ENCODE assay signal across 17 cellular contexts in the genomic region with DNA sequence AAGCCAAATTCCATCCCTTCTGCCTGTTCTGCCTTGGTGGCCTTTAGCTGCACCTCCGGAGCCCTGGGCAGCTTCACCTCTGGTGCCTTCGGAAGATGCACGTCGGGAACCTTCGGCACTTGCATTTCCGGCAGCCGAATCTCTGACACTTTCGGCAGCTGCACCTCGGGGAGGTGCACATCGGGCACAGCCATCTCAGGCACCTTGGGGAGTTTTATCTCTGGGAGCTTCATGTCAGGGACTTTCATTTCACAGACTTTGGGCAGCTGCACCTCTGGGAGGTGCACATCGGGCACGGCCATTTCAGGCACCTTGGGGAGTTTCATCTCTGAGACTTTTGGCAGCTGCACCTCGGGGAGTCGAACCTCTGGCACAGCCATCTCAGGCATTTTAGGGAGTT. TPM values are rescaled to one million over a fixed set of nuclear protein-coding genes. Genes with fewer than 3 reads are reported as not detected.
A peak's percentile ranks its signal among the peaks of the same experiment; 100 is the strongest.
DNase-seq lines count a peak whose midpoint lies in the region; ATAC-seq, FAIRE-seq and TF ChIP-seq lines count a peak whose summit lies in the region.
"Had no signal": no experiment of that assay in that cellular context is flagged by ENCODE, and none has a peak within 500 bp of the region (broad histone marks: within the 10 kb centered on the region; RNA-seq: fewer than 3 reads in every experiment).

No MANE protein-coding gene starts in this region.

- peak overlapping the region; percentile 35 for H2AFZ ChIP-seq in MM.1S (ENCODE audit: low read length)
- no peak overlapping the region for H2AFZ ChIP-seq in astrocyte (ENCODE audit: low read depth, low read length)
- no peak overlapping the region for H2AFZ ChIP-seq in neural progenitor cell (replicated peaks)
- no peak overlapping the region for H2AFZ ChIP-seq in GM23248

- no peak for ATAC-seq in A549
- no peak for ATAC-seq in HG02852 (IDR thresholded peaks at IDR 0.05; ENCODE audit: unreplicated experiment)
- ATAC-seq: CD8-positive, alpha-beta T cell; HCT116 had no signal

- H3K4me1 ChIP-seq in A549: no peaks in the 10 kb centered on the region
- no peaks in the 10 kb centered on the region for H3K4me1 ChIP-seq in MM.1S (ENCODE audit: low read length)
- no peaks in the 10 kb centered on the region for H3K4me1 ChIP-seq in astrocyte (ENCODE audit: insufficient read depth, low read length)
- H3K4me1 ChIP-seq in neural progenitor cell: no peaks in the 10 kb centered on the region
- H3K4me1 ChIP-seq in GM23248 (ENCODE audit: insufficient read depth): no peaks in the 10 kb centered on the region

- POLR2A ChIA-PET in A549 (lab: Yijun Ruan, JAX): interaction anchor here (1.1 to 2.1 kb wide), 3 partner anchors 25 to 37 kb away, joined by 3 to 8 read pairs (median 3); partner anchors contain the start of gene SERTAD1

- peaks cover 32% of the 10 kb centered on the region for H3K27me3 Mint-ChIP-seq in astrocyte (ENCODE audit: low read depth, unreplicated experiment)
- H3K27me3 Mint-ChIP-seq in neural progenitor cell (ENCODE audit: insufficient read depth, low read depth): peaks cover 20% of the 10 kb centered on the region
- H3K27me3 Mint-ChIP-seq in osteocyte (ENCODE audit: unreplicated experiment): no peaks in the 10 kb centered on the region

- H3K9me3 Mint-ChIP-seq in astrocyte (ENCODE audit: unreplicated experiment) (no peaks in the 10 kb centered on the region), neural progenitor cell (no peaks in the 10 kb centered on the region), osteocyte (ENCODE audit: unreplicated experiment) (no peaks in the 10 kb centered on the region)
- H3K9me3 Mint-ChIP-seq: CD8-positive, alpha-beta T cell had no signal

- H3K36me3 Mint-ChIP-seq in astrocyte (ENCODE audit: low read depth, unreplicated experiment) (peaks cover 4% of the 10 kb centered on the region), neural progenitor cell (no peaks in the 10 kb centered on the region), osteocyte (ENCODE audit: unreplicated experiment) (peaks cover 9% of the 10 kb centered on the region)
- H3K36me3 Mint-ChIP-seq: CD8-positive, alpha-beta T cell had no signal

- H3K36me3 ChIP-seq in MM.1S (replicated peaks; ENCODE audit: insufficient read depth, low read length) (no peaks in the 10 kb centered on the region), astrocyte (ENCODE audit: insufficient read depth, low read length) (no peaks in the 10 kb centered on the region), neural progenitor cell (no peaks in the 10 kb centered on the region), GM23248 (ENCODE audit: low read depth) (no peaks in the 10 kb centered on the region)
- H3K36me3 ChIP-seq: BLaER1 treated with 17β-estradiol and CSF1 and Interleukin-3, amounts not matched to agents 10 nM and 100 nM had no signal

- H3K9ac ChIP-seq in MM.1S (ENCODE audit: low read length) (no peak overlapping the region), astrocyte (ENCODE audit: low read length) (no peak overlapping the region), neural progenitor cell (no peak overlapping the region), GM23248 (no peak overlapping the region)
- H3K9ac ChIP-seq: BLaER1 treated with 17β-estradiol and CSF1 and Interleukin-3, amounts not matched to agents 10 nM and 100 nM had no signal

- H3K27me3 ChIP-seq in MM.1S (replicated peaks; ENCODE audit: insufficient read depth, low read length) (peaks cover 46% of the 10 kb centered on the region), astrocyte (ENCODE audit: insufficient read depth, low read length) (no peaks in the 10 kb centered on the region), neural progenitor cell (peaks cover 21% of the 10 kb centered on the region), GM23248 (replicated peaks; ENCODE audit: insufficient read depth) (no peaks in the 10 kb centered on the region)
- H3K27me3 ChIP-seq: BLaER1 treated with 17β-estradiol and CSF1 and Interleukin-3, amounts not matched to agents 10 nM and 100 nM had no signal

- no peak for TF ChIP-seq POLR2A in A549 (IDR thresholded peaks at IDR 0.05; ENCODE audit: low read length)

- WGBS in A549 (ENCODE audit: missing lambda C conversion rate): 50% methylated on average over 14 of the region's 14 CpGs
- 92% methylated on average over 14 of the region's 14 CpGs for whole genome bisulfite sequencing in GM23248 (ENCODE audit: low coverage in 1 of 2, low lambda C conversion rate in 2 of 2, missing lambda C conversion rate in 2 of 2), 2 experiments

- H3K27ac ChIP-seq in A549 (no peak overlapping the region), MM.1S (ENCODE audit: low read length) (no peak overlapping the region), astrocyte (ENCODE audit: low read depth, low read length) (no peak overlapping the region), neural progenitor cell (no peak overlapping the region), GM23248 (no peak overlapping the region)
- H3K27ac ChIP-seq: BLaER1 treated with 17β-estradiol and CSF1 and Interleukin-3, amounts not matched to agents 10 nM and 100 nM had no signal

- in situ Hi-C loops in GM23248 (cut with MboI): no loop called here

- FAIRE-seq in A549 (lab: Jason Lieb, UNC): no peak
- FAIRE-seq in astrocyte (lab: Jason Lieb, UNC): no peak

- CTCF ChIA-PET in A549 (lab: Yijun Ruan, JAX): interaction anchor here (0.6 to 4.3 kb wide), 21 partner anchors 8 to 238 kb away, joined by 3 to 35 read pairs (median 3); partner anchors contain the start of gene SERTAD1

- H3K79me2 ChIP-seq in MM.1S (ENCODE audit: low read length) (no peaks in the 10 kb centered on the region), astrocyte (ENCODE audit: insufficient read depth, low read length) (no peaks in the 10 kb centered on the region), neural progenitor cell (ENCODE audit: low read depth) (no peaks in the 10 kb centered on the region), GM23248 (ENCODE audit: insufficient read depth) (no peaks in the 10 kb centered on the region)

- H4K20me1 ChIP-seq in MM.1S (ENCODE audit: insufficient read depth, low read length) (no peaks in the 10 kb centered on the region), astrocyte (ENCODE audit: insufficient read depth, low read length) (no peaks in the 10 kb centered on the region), neural progenitor cell (ENCODE audit: low read depth) (no peaks in the 10 kb centered on the region), GM23248 (ENCODE audit: insufficient read depth) (no peaks in the 10 kb centered on the region)

- H3K4me3 ChIP-seq in A549: no peak overlapping the region
- peak overlapping the region; percentile 33 for H3K4me3 ChIP-seq in MM.1S (ENCODE audit: low read length)
- H3K4me3 ChIP-seq in astrocyte (ENCODE audit: insufficient read depth, low read depth, low read length): no peak overlapping the region
- no peak overlapping the region for H3K4me3 ChIP-seq in neural progenitor cell
- no peak overlapping the region for H3K4me3 ChIP-seq in GM23248
- H3K4me3 ChIP-seq: BLaER1 treated with 17β-estradiol and CSF1 and Interleukin-3, amounts not matched to agents 10 nM and 100 nM had no signal

- TF ChIP-seq EP300 in A549 (IDR thresholded peaks at IDR 0.05): no peak

- H3K4me1 Mint-ChIP-seq in astrocyte (ENCODE audit: low read depth, unreplicated experiment) (no peaks in the 10 kb centered on the region), neural progenitor cell (peaks cover 14% of the 10 kb centered on the region), osteocyte (ENCODE audit: unreplicated experiment) (peaks cover 5% of the 10 kb centered on the region)

- TF ChIP-seq CTCF in A549 (IDR thresholded peaks at IDR 0.05) (no peak), MM.1S (IDR thresholded peaks at IDR 0.05; ENCODE audit: low read length) (no peak), astrocyte (IDR thresholded peaks at IDR 0.05; ENCODE audit: insufficient read depth, low read depth, low read length) (no peak), neural progenitor cell (IDR thresholded peaks at IDR 0.05) (no peak), osteocyte (IDR thresholded peaks at IDR 0.05) (no peak)

- H3K27ac Mint-ChIP-seq in astrocyte (ENCODE audit: unreplicated experiment) (peak overlapping the region; percentile 1), neural progenitor cell (peak overlapping the region; percentile 57), osteocyte (ENCODE audit: unreplicated experiment) (no peak overlapping the region)
- H3K27ac Mint-ChIP-seq: B cell; CD8-positive, alpha-beta T cell had no signal

- H3F3A ChIP-seq in MM.1S (ENCODE audit: insufficient read depth, low read length) (peaks cover 7% of the 10 kb centered on the region; the same call in 1 of the 2 replicates), neural progenitor cell (ENCODE audit: low read depth) (peaks cover 8% of the 10 kb centered on the region), GM23248 (ENCODE audit: insufficient read depth) (no peaks in the 10 kb centered on the region)

- H3K9me3 ChIP-seq in A549: no peaks in the 10 kb centered on the region
- H3K9me3 ChIP-seq in MM.1S (replicated peaks; ENCODE audit: insufficient read depth, low read length): no peaks in the 10 kb centered on the region
- no peaks in the 10 kb centered on the region for H3K9me3 ChIP-seq in astrocyte (ENCODE audit: insufficient read depth, low read depth, low read length)
- no peaks in the 10 kb centered on the region for H3K9me3 ChIP-seq in neural progenitor cell (ENCODE audit: low read depth)
- no peaks in the 10 kb centered on the region for H3K9me3 ChIP-seq in GM23248 (ENCODE audit: low read depth)
- H3K9me3 ChIP-seq: BLaER1 treated with 17β-estradiol and CSF1 and Interleukin-3, amounts not matched to agents 10 nM and 100 nM had no signal

- DNase-seq in A549 (ENCODE audit: low read depth in 1 of 2, low spot score in 1 of 2): no peak
- peak; percentile 40 for DNase-seq in MM.1S
- DNase-seq in astrocyte (ENCODE audit: low read depth): no peak
- DNase-seq in neural progenitor cell (ENCODE audit: low spot score): no peak
- DNase-seq in osteocyte (ENCODE audit: extremely low spot score, unreplicated experiment): no peak
- no peak for DNase-seq in GM23248
- DNase-seq: 8988T; Calu3; CD8-positive, alpha-beta T cell; DMS79 treated with DMSO at 0.1 percent for 48 hours; GF-D8; GOT3 had no signal

- H3K9me2 ChIP-seq in MM.1S (replicated peaks; ENCODE audit: insufficient read depth, low read length): no peaks in the 10 kb centered on the region
- H3K9me2 ChIP-seq in GM23248 (ENCODE audit: insufficient read depth): no peaks in the 10 kb centered on the region

- H3K4me3 Mint-ChIP-seq in astrocyte (ENCODE audit: unreplicated experiment): no peak overlapping the region
- H3K4me3 Mint-ChIP-seq in neural progenitor cell: peak overlapping the region; percentile 27
- no peak overlapping the region for H3K4me3 Mint-ChIP-seq in osteocyte (ENCODE audit: unreplicated experiment)
- H3K4me3 Mint-ChIP-seq: B cell; CD8-positive, alpha-beta T cell had no signal

- H3K4me2 ChIP-seq in A549 (peak overlapping the region; percentile 13; the same call in 1 of the 3 replicates), MM.1S (ENCODE audit: low read depth, low read length) (peak overlapping the region; percentile 70), astrocyte (ENCODE audit: low read length) (no peak overlapping the region), neural progenitor cell (no peak overlapping the region), GM23248 (ENCODE audit: unreplicated experiment) (no peak overlapping the region)
- H3K4me2 ChIP-seq: BLaER1 treated with 17β-estradiol and CSF1 and Interleukin-3, amounts not matched to agents 10 nM and 100 nM had no signal

- TF ChIP-seq RAD21 in A549 (conservative IDR thresholded peaks at IDR 0.05 in 1 of 2, IDR thresholded peaks at IDR 0.05 in 1 of 2): no peak

RNA-seq across cellular contexts. Expression of gene HIPK4, which starts 6.0 kb away (rescaled TPM):
- polyA plus RNA-seq in A549 (2011; rRNA removed): 0.18 and 0.19 TPM in 2 replicates
- 0.34 and 0.51 TPM in 2 replicates for polyA plus RNA-seq in A549 (2012; cell fraction: cytosol; rRNA removed)
- polyA plus RNA-seq in A549 (2012; cell fraction: nucleus; rRNA removed): 1.1 TPM in 2 replicates
- 0.20 to 0.25 TPM (median 0.24 TPM) in 3 replicates for polyA plus RNA-seq in A549 (2017; fragmentation: RNase III; extraction: RNeasy Plus Mini Kit Qiagen cat#74134 plus additional on column Dnase treatment)
- polyA minus RNA-seq in A549 (2011; rRNA and poly(A)+ RNA removed): 0.19 and 0.37 TPM in 2 replicates
- 0.12 TPM in 1 of 2 replicates, not detected in the other for total RNA-seq in astrocyte
- 0.34 TPM in 1 of 2 replicates, not detected in the other for total RNA-seq in neural progenitor cell (ENCODE audit: low replicate concordance)
- 0.21 and 0.29 TPM in 2 replicates for total RNA-seq in osteocyte
- total RNA-seq in GM23248 (2014; rRNA removed; shearing (Covaris generic)): 0.43 TPM in 1 of 2 replicates, not detected in the other
- polyA plus RNA-seq in GM23248 (2016; fragmentation: Nextera tagmentation; extraction: Ambion mirVana): 0.08 and 0.19 TPM in 2 replicates
- total RNA-seq: HT-29 had no signal

RNA-seq across cellular contexts. Expression of gene PRX, which starts 17.2 kb away (rescaled TPM):
- polyA plus RNA-seq in A549 (2011; rRNA removed) (1.5 and 1.6 TPM in 2 replicates), A549 (2017; fragmentation: RNase III; extraction: RNeasy Plus Mini Kit Qiagen cat#74134 plus additional on column Dnase treatment) (1.3 to 1.8 TPM (median 1.8 TPM) in 3 replicates), GM23248 (2016; fragmentation: Nextera tagmentation; extraction: Ambion mirVana) (0.52 and 0.54 TPM in 2 replicates)
- 0.91 and 1.1 TPM in 2 replicates for polyA plus RNA-seq in A549 (2012; cell fraction: cytosol; rRNA removed)
- 1.7 and 1.8 TPM in 2 replicates for polyA plus RNA-seq in A549 (2012; cell fraction: nucleus; rRNA removed)
- 0.87 and 1.1 TPM in 2 replicates for polyA minus RNA-seq in A549 (2011; rRNA and poly(A)+ RNA removed)
- total RNA-seq in astrocyte (1.5 and 2.6 TPM in 2 replicates), neural progenitor cell (ENCODE audit: low replicate concordance) (1.4 and 4.7 TPM in 2 replicates), osteocyte (5.0 and 5.7 TPM in 2 replicates)
- 3.8 and 4.0 TPM in 2 replicates for total RNA-seq in GM23248 (2014; rRNA removed; shearing (Covaris generic))

RNA-seq across cellular contexts. Expression of gene SERTAD1, which starts 29.8 kb away (rescaled TPM):
- polyA plus RNA-seq in A549 (2011; rRNA removed): 10.0 and 10.7 TPM in 2 replicates
- polyA plus RNA-seq in A549 (2012; cell fraction: cytosol; rRNA removed): 30.9 and 31.2 TPM in 2 replicates
- polyA plus RNA-seq in A549 (2012; cell fraction: nucleus; rRNA removed): 21.4 and 24.8 TPM in 2 replicates
- 12.5 to 14.9 TPM (median 13.6 TPM) in 3 replicates for polyA plus RNA-seq in A549 (2017; fragmentation: RNase III; extraction: RNeasy Plus Mini Kit Qiagen cat#74134 plus additional on column Dnase treatment)
- 4.6 and 4.7 TPM in 2 replicates for polyA minus RNA-seq in A549 (2011; rRNA and poly(A)+ RNA removed)
- total RNA-seq in astrocyte: 21.6 and 22.9 TPM in 2 replicates
- 2.4 and 5.5 TPM in 2 replicates for total RNA-seq in neural progenitor cell (ENCODE audit: low replicate concordance)
- 13.3 and 13.8 TPM in 2 replicates for total RNA-seq in osteocyte
- total RNA-seq in GM23248 (2014; rRNA removed; shearing (Covaris generic)): 31.7 and 40.2 TPM in 2 replicates
- polyA plus RNA-seq in GM23248 (2016; fragmentation: Nextera tagmentation; extraction: Ambion mirVana): 34.5 and 36.2 TPM in 2 replicates

RNA-seq across cellular contexts. Expression of gene PLD3, which starts 47.5 kb away (rescaled TPM):
- polyA plus RNA-seq in A549 (2011; rRNA removed): 290 and 350 TPM in 2 replicates
- 322 and 419 TPM in 2 replicates for polyA plus RNA-seq in A549 (2012; cell fraction: cytosol; rRNA removed)
- polyA plus RNA-seq in A549 (2012; cell fraction: nucleus; rRNA removed): 632 and 811 TPM in 2 replicates
- 215 to 283 TPM (median 265 TPM) in 3 replicates for polyA plus RNA-seq in A549 (2017; fragmentation: RNase III; extraction: RNeasy Plus Mini Kit Qiagen cat#74134 plus additional on column Dnase treatment)
- 244 and 264 TPM in 2 replicates for polyA minus RNA-seq in A549 (2011; rRNA and poly(A)+ RNA removed)
- total RNA-seq in astrocyte: 728 and 882 TPM in 2 replicates
- 116 and 289 TPM in 2 replicates for total RNA-seq in neural progenitor cell (ENCODE audit: low replicate concordance)
- total RNA-seq in osteocyte: 499 and 511 TPM in 2 replicates
- 483 and 536 TPM in 2 replicates for total RNA-seq in GM23248 (2014; rRNA removed; shearing (Covaris generic))
- 361 and 373 TPM in 2 replicates for polyA plus RNA-seq in GM23248 (2016; fragmentation: Nextera tagmentation; extraction: Ambion mirVana)

RNA-seq across cellular contexts. Expression of gene C19orf47, which starts 47.8 kb away (rescaled TPM):
- 32.8 and 39.8 TPM in 2 replicates for polyA plus RNA-seq in A549 (2011; rRNA removed)
- 46.5 and 51.8 TPM in 2 replicates for polyA plus RNA-seq in A549 (2012; cell fraction: cytosol; rRNA removed)
- 39.7 and 43.7 TPM in 2 replicates for polyA plus RNA-seq in A549 (2012; cell fraction: nucleus; rRNA removed)
- 22.1 to 25.7 TPM (median 25.2 TPM) in 3 replicates for polyA plus RNA-seq in A549 (2017; fragmentation: RNase III; extraction: RNeasy Plus Mini Kit Qiagen cat#74134 plus additional on column Dnase treatment)
- 57.7 and 65.9 TPM in 2 replicates for polyA minus RNA-seq in A549 (2011; rRNA and poly(A)+ RNA removed)
- 18.2 and 20.6 TPM in 2 replicates for total RNA-seq in astrocyte
- 10.6 and 13.1 TPM in 2 replicates for total RNA-seq in neural progenitor cell (ENCODE audit: low replicate concordance)
- total RNA-seq in osteocyte: 13.1 and 16.6 TPM in 2 replicates
- 6.2 and 13.2 TPM in 2 replicates for total RNA-seq in GM23248 (2014; rRNA removed; shearing (Covaris generic))
- polyA plus RNA-seq in GM23248 (2016; fragmentation: Nextera tagmentation; extraction: Ambion mirVana): 10.9 and 11.2 TPM in 2 replicates

Comparison
In these comparisons a context has a peak if more than half of its experiments do, and no peak if none do; other contexts are left out.
1. H3K4me2 ChIP-seq: peak in A549 (single experiment) and MM.1S (single experiment); none in astrocyte (single experiment), neural progenitor cell (single experiment) and GM23248 (single experiment).